In the genomic region with DNA sequence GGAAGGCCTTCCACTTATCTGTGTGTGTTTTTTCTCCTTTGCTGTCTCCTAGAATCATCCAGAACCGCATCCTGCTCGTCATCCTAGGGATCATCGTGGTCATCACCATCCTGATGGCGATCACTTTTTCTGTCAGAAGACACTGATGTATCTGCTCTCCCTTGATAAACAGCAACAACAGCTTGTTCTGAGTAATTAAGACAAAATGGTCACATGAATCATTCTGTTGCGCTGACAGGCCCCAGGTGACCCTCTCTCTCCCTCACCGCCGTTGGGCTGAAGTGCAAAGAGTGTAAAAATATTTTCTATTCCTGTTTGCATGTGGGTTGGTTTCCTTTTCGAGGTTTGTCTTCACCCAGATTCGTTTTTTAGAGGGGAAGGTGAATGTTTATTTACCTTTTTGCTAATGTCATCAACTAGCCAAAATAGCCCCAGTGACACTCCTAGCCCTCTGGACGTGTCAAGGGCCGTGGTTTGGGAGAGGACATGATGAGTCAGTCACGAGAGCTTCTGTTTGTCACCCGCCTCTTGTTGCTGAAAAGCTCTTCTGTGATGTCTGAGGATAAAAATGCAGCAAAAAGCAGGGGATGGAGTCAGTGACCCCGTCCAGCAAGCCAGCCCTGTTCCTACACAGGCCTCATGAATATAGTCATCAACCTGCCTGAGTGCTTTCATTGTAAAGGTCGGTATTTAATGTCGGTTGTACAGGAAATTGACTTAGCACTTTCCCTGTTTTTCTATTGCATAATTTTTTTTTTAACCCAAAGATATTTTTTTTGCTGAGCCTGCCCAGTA, we compare ENCODE assay signal across 8 cellular contexts.
DNase-seq lines count a peak whose midpoint lies in the region; TF ChIP-seq lines count a peak whose summit lies in the region.

No MANE protein-coding gene starts in this region.

- H3K36me3 Mint-ChIP-seq in CD14-positive monocyte (peaks cover 38 to 44% of the 10 kb centered on the region in 2 donors), endothelial cell (ENCODE audit: low read depth, unreplicated experiment) (peaks cover 8% of the 10 kb centered on the region)

- H3K27ac ChIP-seq in muscle layer of colon (ENCODE audit: low read depth, low read length) (peak overlapping the region; percentile 55), colonic mucosa (no peak overlapping the region)

- peak overlapping the region; percentile 48 to 92 for H3K4me3 Mint-ChIP-seq in CD14-positive monocyte
- H3K4me3 Mint-ChIP-seq in endothelial cell (ENCODE audit: unreplicated experiment), result no peak overlapping the region

- intact Hi-C loops in CD14-positive monocyte (cut with micrococcal nuclease), result loop anchor here (1.0 to 10.0 kb wide), 3 partner anchors 37 to 139 kb away; a partner anchor contains a TSS
- intact Hi-C loops in colonic mucosa (cut with DNase I), result no loop called here

- H3K4me1 Mint-ChIP-seq in CD14-positive monocyte, result peaks cover 77% of the 10 kb centered on the region
- peaks cover 57% of the 10 kb centered on the region for H3K4me1 Mint-ChIP-seq in endothelial cell (ENCODE audit: unreplicated experiment)

- H3K27ac Mint-ChIP-seq in CD14-positive monocyte, result peak overlapping the region; percentile 50 to 96 (median 86)
- no peak overlapping the region for H3K27ac Mint-ChIP-seq in endothelial cell (ENCODE audit: unreplicated experiment)

- H3K27me3 Mint-ChIP-seq in CD14-positive monocyte (ENCODE audit: low read depth in 3 of 3) (peaks cover 0 to 3% (median 1%) of the 10 kb centered on the region in 3 donors), endothelial cell (ENCODE audit: unreplicated experiment) (no peaks in the 10 kb centered on the region)

- H3K4me3 ChIP-seq in muscle layer of colon (ENCODE audit: low read depth in 1 of 2, low read length in 2 of 2) (no peak overlapping the region), colonic mucosa (no peak overlapping the region)

- H3K9me3 ChIP-seq in muscle layer of colon (ENCODE audit: low read length) (no peaks in the 10 kb centered on the region), colonic mucosa (no peaks in the 10 kb centered on the region)

- peak; percentile 88 for DNase-seq in CD14-positive monocyte (ENCODE audit: low spot score)
- DNase-seq in M059J (ENCODE audit: low read depth), result peak; percentile 83
- peak; percentile 45 for DNase-seq in dermis blood vessel endothelial cell
- no peak for DNase-seq in colonic mucosa
- DNase-seq in endothelial cell (ENCODE audit: low spot score), result no peak
- DNase-seq in putamen (ENCODE audit: low spot score), result no peak
- no peak for DNase-seq in pons (ENCODE audit: low spot score)

- H3K4me1 ChIP-seq in muscle layer of colon (ENCODE audit: insufficient read depth, low read length) (peaks cover 7% of the 10 kb centered on the region), colonic mucosa (no peaks in the 10 kb centered on the region)

- no peak overlapping the region for H3K9ac ChIP-seq in muscle layer of colon (ENCODE audit: low read length)
- H3K9ac ChIP-seq in colonic mucosa (ENCODE audit: low read depth in 2 of 2, low read length in 2 of 2), result no peak overlapping the region

- no peaks in the 10 kb centered on the region for H3K27me3 ChIP-seq in muscle layer of colon (ENCODE audit: control insufficient read depth in 1 of 2, insufficient read depth in 2 of 2, low read length in 2 of 2)
- H3K27me3 ChIP-seq in colonic mucosa, result no peaks in the 10 kb centered on the region

- H3K9me3 Mint-ChIP-seq in CD14-positive monocyte (peaks cover 0 to 7% (median 0%) of the 10 kb centered on the region in 7 donors), endothelial cell (ENCODE audit: unreplicated experiment) (no peaks in the 10 kb centered on the region)

- H3K36me3 ChIP-seq in muscle layer of colon (ENCODE audit: insufficient read depth, low read length) (no peaks in the 10 kb centered on the region), colonic mucosa (no peaks in the 10 kb centered on the region)

- TF ChIP-seq CTCF in CD14-positive monocyte (IDR thresholded peaks at IDR 0.05), result no peak
- TF ChIP-seq CTCF in colonic mucosa (IDR thresholded peaks at IDR 0.05), result no peak
- TF ChIP-seq CTCF in endothelial cell (IDR thresholded peaks at IDR 0.05; ENCODE audit: unreplicated experiment), result no peak

Comparison
In these comparisons a context has a peak if more than half of its experiments do, and no peak if none do; other contexts are left out.
1. DNase-seq: peak in CD14-positive monocyte (single experiment), M059J (single experiment) and dermis blood vessel endothelial cell (single experiment); none in colonic mucosa (single experiment), endothelial cell (single experiment), putamen (single experiment) and pons (single experiment).